Comparison of ENCODE assay signal across 14 cellular contexts in genomic region chr19:4682417-4683200, GRCh38. TPM values are rescaled to one million over a fixed set of nuclear protein-coding genes. Genes with fewer than 3 reads are reported as not detected.
DNase-seq lines count a peak whose midpoint lies in the region; ATAC-seq and TF ChIP-seq lines count a peak whose summit lies in the region.
"Had no signal": no experiment of that assay in that cellular context is flagged by ENCODE, and none has a peak within 500 bp of the region (broad histone marks: within the 10 kb centered on the region; RNA-seq: fewer than 3 reads in every experiment).

No MANE protein-coding gene starts in this region.

- in situ Hi-C loops in IMR-90 (cut with MboI; ENCODE audit: low sequenced_read_pairs), result no loop called here

- H3K9me3 ChIP-seq in IMR-90 (ENCODE audit: control insufficient read depth, insufficient read depth, low read length) (no peaks in the 10 kb centered on the region), osteoblast (ENCODE audit: low read depth, low read length) (no peaks in the 10 kb centered on the region)

- no peak overlapping the region for H3K27ac ChIP-seq in IMR-90 (ENCODE audit: insufficient read depth, low read length)
- no peak overlapping the region for H3K27ac ChIP-seq in osteoblast (ENCODE audit: low read depth, low read length)

- no peak overlapping the region for H2AK5ac ChIP-seq in IMR-90 (ENCODE audit: low read depth, low read length)

- intact Hi-C loops in IMR-90 (cut with micrococcal nuclease), result no loop called here

- H2BK15ac ChIP-seq in IMR-90 (ENCODE audit: low read depth, low read length), result no peak overlapping the region

- H3K27me3 Mint-ChIP-seq in central memory CD8-positive, alpha-beta T cell, result no peaks in the 10 kb centered on the region
- H3K27me3 Mint-ChIP-seq: B cell; CD4-positive, alpha-beta T cell had no signal

- H3K4me3 Mint-ChIP-seq in central memory CD8-positive, alpha-beta T cell, result no peak overlapping the region
- H3K4me3 Mint-ChIP-seq: B cell; CD4-positive, alpha-beta T cell had no signal

- H3K4me2 ChIP-seq in IMR-90 (ENCODE audit: low read depth, low read length), result no peak overlapping the region
- H3K4me2 ChIP-seq in osteoblast (ENCODE audit: insufficient read depth, low read length), result no peak overlapping the region

- H2BK5ac ChIP-seq in IMR-90 (ENCODE audit: low read depth, low read length, poor library complexity, severe bottlenecking), result no peak overlapping the region

- no peak overlapping the region for H3K14ac ChIP-seq in IMR-90 (replicated peaks; ENCODE audit: low read depth, low read length)

- H4K5ac ChIP-seq in IMR-90 (ENCODE audit: low read depth, low read length), result no peak overlapping the region

- CTCF ChIA-PET in IMR-90 (lab: Yijun Ruan, JAX), result no interaction called here

- peak overlapping the region; percentile 9 for H2AK9ac ChIP-seq in IMR-90 (replicated peaks; ENCODE audit: low read depth, low read length, poor library complexity)

- no peaks in the 10 kb centered on the region for H3K9me3 Mint-ChIP-seq in central memory CD8-positive, alpha-beta T cell
- H3K9me3 Mint-ChIP-seq: CD4-positive, alpha-beta T cell had no signal

- H4K20me1 ChIP-seq in IMR-90 (ENCODE audit: insufficient read depth, low read length) (no peaks in the 10 kb centered on the region), osteoblast (ENCODE audit: insufficient read depth, low read length) (peaks cover 4% of the 10 kb centered on the region)

- peaks cover 7% of the 10 kb centered on the region for H3K36me3 ChIP-seq in H7 (replicated peaks; ENCODE audit: control insufficient read depth, insufficient read depth, low read length)
- peaks cover 61% of the 10 kb centered on the region for H3K36me3 ChIP-seq in IMR-90 (ENCODE audit: control insufficient read depth, insufficient read depth, low read length)
- H3K36me3 ChIP-seq in osteoblast (ENCODE audit: insufficient read depth, low read length), result peaks cover 66% of the 10 kb centered on the region

- H2BK120ac ChIP-seq in IMR-90 (ENCODE audit: low read depth, low read length), result no peak overlapping the region

- dilution Hi-C loops in IMR-90 (cut with HindIII; ENCODE audit: low sequenced_read_pairs, unreplicated experiment), result no loop called here

- peak overlapping the region; percentile 49 for H3K27ac Mint-ChIP-seq in central memory CD8-positive, alpha-beta T cell (ENCODE audit: low read depth)
- H3K27ac Mint-ChIP-seq: B cell; CD4-positive, alpha-beta T cell had no signal

- H3K9ac ChIP-seq in IMR-90 (ENCODE audit: low read depth, low read length), result no peak overlapping the region

- H3K4me1 ChIP-seq in IMR-90 (ENCODE audit: control insufficient read depth, insufficient read depth, low read length) (no peaks in the 10 kb centered on the region), osteoblast (ENCODE audit: insufficient read depth, low read length) (no peaks in the 10 kb centered on the region)

- H3K9me1 ChIP-seq in IMR-90 (ENCODE audit: insufficient read depth, low read length), result no peaks in the 10 kb centered on the region

- no peaks in the 10 kb centered on the region for H3K4me1 Mint-ChIP-seq in central memory CD8-positive, alpha-beta T cell
- H3K4me1 Mint-ChIP-seq: B cell had no signal

- H3K27me3 ChIP-seq in H7 (ENCODE audit: control insufficient read depth, insufficient read depth, low read length) (no peaks in the 10 kb centered on the region), IMR-90 (ENCODE audit: control insufficient read depth, insufficient read depth, low read length) (no peaks in the 10 kb centered on the region), osteoblast (ENCODE audit: insufficient read depth, low read length) (no peaks in the 10 kb centered on the region)

- 94% methylated on average over 12 of the region's 45 CpGs; no CpG with 5 or more reads in 1 of the 2 experiments for WGBS in IMR-90 (ENCODE audit: extremely low coverage in 2 of 2, insufficient read length in 1 of 2), 2 experiments

- H3K36me3 Mint-ChIP-seq in central memory CD8-positive, alpha-beta T cell (ENCODE audit: insufficient read depth), result peaks cover 40% of the 10 kb centered on the region

- TF ChIP-seq RAD21 in IMR-90 (IDR thresholded peaks at IDR 0.05; ENCODE audit: low read length), result no peak

- H4K8ac ChIP-seq in IMR-90 (ENCODE audit: low read depth in 2 of 2, low read length in 2 of 2), result no peak overlapping the region

- no TSS peak for BruUV-seq in IMR-90 (replicated peaks; lab: Mats Ljungman, UMichigan)

- no peak overlapping the region for H3K4ac ChIP-seq in IMR-90 (ENCODE audit: low read depth, low read length)

- no peak overlapping the region for H2BK20ac ChIP-seq in IMR-90 (ENCODE audit: low read depth, low read length)

- peak; percentile 28 for DNase-seq in H7
- no peak for DNase-seq in IMR-90
- no peak for DNase-seq in central memory CD8-positive, alpha-beta T cell (ENCODE audit: low spot score in 2 of 2)
- DNase-seq in osteoblast (ENCODE audit: insufficient read length, low spot score, missing footprints), result peak; percentile 53
- no peak for DNase-seq in T-helper 2 cell
- DNase-seq in hypothalamus (lab: John Stamatoyannopoulos, UW), result no peak
- no peak for DNase-seq in effector CD8-positive, alpha-beta T cell (lab: John Stamatoyannopoulos, UW)
- DNase-seq: C1 segment of cervical spinal cord; Calu3; CD4-positive, alpha-beta T cell; DMS 273 treated with DMSO at 0.1 percent for 48 hours; KG1 had no signal

- H3K4me3 ChIP-seq in H7 (ENCODE audit: insufficient read depth, low read depth, low read length) (no peak overlapping the region), IMR-90 (ENCODE audit: insufficient read depth, low read depth, low read length) (no peak overlapping the region), osteoblast (ENCODE audit: insufficient read depth, low read length) (no peak overlapping the region)

- no peak overlapping the region for H3K18ac ChIP-seq in IMR-90 (ENCODE audit: low read depth, low read length)

- TF ChIP-seq POLR2A in IMR-90 (IDR thresholded peaks at IDR 0.05; ENCODE audit: low read depth, low read length), result no peak

- H3K79me2 ChIP-seq in osteoblast (ENCODE audit: insufficient read depth, low read length), result no peaks in the 10 kb centered on the region

- H3K79me1 ChIP-seq in IMR-90 (ENCODE audit: low read depth in 1 of 2, low read length in 2 of 2), result peaks cover 0 to 5% of the 10 kb centered on the region in 2 experiments; a peak in 2 of 4 replicates

- H4K91ac ChIP-seq in IMR-90 (ENCODE audit: insufficient read depth, low read depth, low read length), result no peak overlapping the region

- no peak for TF ChIP-seq CTCF in IMR-90 (conservative IDR thresholded peaks at IDR 0.05; ENCODE audit: low read depth, low read length)
- TF ChIP-seq CTCF in osteoblast (IDR thresholded peaks at IDR 0.05; ENCODE audit: extremely low read depth, low read depth, low read length), result no peak

- no peak for ATAC-seq in IMR-90 (ENCODE audit: low read depth)
- ATAC-seq in central memory CD8-positive, alpha-beta T cell (replicated peaks; ENCODE audit: extremely low read depth, poor library complexity, severe bottlenecking), result no peak
- no peak for ATAC-seq in HG02973 (IDR thresholded peaks at IDR 0.05; ENCODE audit: unreplicated experiment)

- H3K56ac ChIP-seq in IMR-90 (ENCODE audit: extremely low read depth, insufficient read depth, low read length), result no peak overlapping the region

- peak overlapping the region; percentile 21 for H2AFZ ChIP-seq in IMR-90 (replicated peaks; ENCODE audit: low read length, poor library complexity)
- no peak overlapping the region for H2AFZ ChIP-seq in osteoblast (ENCODE audit: low read length)

- POLR2A ChIA-PET in IMR-90 (lab: Charles Lee; ENCODE audit: unreplicated experiment), result no interaction called here

- no peak overlapping the region for H3K23ac ChIP-seq in IMR-90 (ENCODE audit: low read depth, low read length)

TF ChIP-seq in IMR-90, 13 proteins besides CTCF, POLR2A, EP300 and RAD21 (continues in another document):
- no peak for TF ChIP-seq CHD1 (IDR thresholded peaks at IDR 0.05; ENCODE audit: low read depth, low read length)
- no peak for TF ChIP-seq USF2 (IDR thresholded peaks at IDR 0.05; ENCODE audit: low read depth, low read length)
- TF ChIP-seq RCOR1 (IDR thresholded peaks at IDR 0.05; ENCODE audit: insufficient replicate concordance, low read length), result no peak
- TF ChIP-seq CEBPB (IDR thresholded peaks at IDR 0.05; ENCODE audit: low read depth, low read length), result no peak
- TF ChIP-seq MAZ (IDR thresholded peaks at IDR 0.05; ENCODE audit: borderline replicate concordance, low read depth, low read length), result no peak

RNA-seq across cellular contexts. Expression of gene MYDGF, which starts 12.5 kb away (rescaled TPM):
- 90.2 and 92.2 TPM in 2 replicates for total RNA-seq in H7 (2014; rRNA removed; shearing (Covaris generic))
- total RNA-seq in IMR-90 (2012; rRNA removed) (160 and 203 TPM in 2 replicates), osteoblast (152 and 161 TPM in 2 replicates)
- 310 and 381 TPM in 2 replicates for polyA plus RNA-seq in IMR-90 (2012; rRNA removed)
- polyA plus RNA-seq in IMR-90 (2012; cell fraction: cytosol; rRNA removed), result 436 and 568 TPM in 2 replicates
- polyA plus RNA-seq in IMR-90 (2012; cell fraction: nucleus; rRNA removed; ENCODE audit: low replicate concordance), result 93.6 and 181 TPM in 2 replicates

RNA-seq across cellular contexts. Expression of gene DPP9, which starts 41.0 kb away (rescaled TPM):
- total RNA-seq in H7 (2014; rRNA removed; shearing (Covaris generic)), result 36.2 and 41.7 TPM in 2 replicates
- 12.2 and 12.4 TPM in 2 replicates for total RNA-seq in IMR-90 (2012; rRNA removed)
- polyA plus RNA-seq in IMR-90 (2012; rRNA removed), result 33.0 and 37.3 TPM in 2 replicates
- 27.1 and 46.5 TPM in 2 replicates for polyA plus RNA-seq in IMR-90 (2012; cell fraction: cytosol; rRNA removed)
- 36.9 and 57.3 TPM in 2 replicates for polyA plus RNA-seq in IMR-90 (2012; cell fraction: nucleus; rRNA removed; ENCODE audit: low replicate concordance)
- 26.5 and 30.4 TPM in 2 replicates for total RNA-seq in osteoblast

RNA-seq across cellular contexts. Expression of gene TNFAIP8L1, which starts 43.3 kb away (rescaled TPM):
- total RNA-seq in H7 (2014; rRNA removed; shearing (Covaris generic)), result 9.4 and 11.1 TPM in 2 replicates
- total RNA-seq in IMR-90 (2012; rRNA removed) (2.5 and 3.1 TPM in 2 replicates), osteoblast (1.8 TPM in 2 replicates)
- 6.0 TPM in 2 replicates for polyA plus RNA-seq in IMR-90 (2012; rRNA removed)
- 5.1 and 7.1 TPM in 2 replicates for polyA plus RNA-seq in IMR-90 (2012; cell fraction: cytosol; rRNA removed)
- polyA plus RNA-seq in IMR-90 (2012; cell fraction: nucleus; rRNA removed; ENCODE audit: low replicate concordance), result 2.3 and 2.9 TPM in 2 replicates

Comparison
In these comparisons a context has a peak if more than half of its experiments do, and no peak if none do; other contexts are left out.
1. DNase-seq: peak in H7 (single experiment) and osteoblast (single experiment); none in IMR-90 (single experiment), central memory CD8-positive, alpha-beta T cell (0 of 2), T-helper 2 cell (0 of 5), hypothalamus (0 of 51) and effector CD8-positive, alpha-beta T cell (single experiment).